In genomic region chr2:79982445-79982844, GRCh38 we compare ENCODE assay signal across 9 cellular contexts.
DNase-seq lines count a peak whose midpoint lies in the region; ATAC-seq and TF ChIP-seq lines count a peak whose summit lies in the region.
"Had no signal": no experiment of that assay in that cellular context is flagged by ENCODE, and none has a peak within 500 bp of the region (broad histone marks: within the 10 kb centered on the region; RNA-seq: fewer than 3 reads in every experiment).

No MANE protein-coding gene starts in this region.

- no peaks in the 10 kb centered on the region for H3K4me1 Mint-ChIP-seq in osteocyte (ENCODE audit: unreplicated experiment)

- no peaks in the 10 kb centered on the region for H3K9me3 Mint-ChIP-seq in osteocyte (ENCODE audit: unreplicated experiment)

- peak; percentile 4 for TF ChIP-seq CTCF in cardiac fibroblast (IDR thresholded peaks at IDR 0.05; ENCODE audit: low read depth, low read length)
- TF ChIP-seq CTCF in osteocyte (IDR thresholded peaks at IDR 0.05), result peak; percentile 15

- DNase-seq in DMS 273 (lab: John Stamatoyannopoulos, UW; ENCODE audit: unreplicated experiment) (peak; percentile 41), DMS 273 treated with DMSO at 0.1 percent for 48 hours (lab: John Stamatoyannopoulos, UW) (no peak), KBM-7 (peak; percentile 31), cardiac fibroblast (ENCODE audit: low read depth in 2 of 2) (no peak), osteocyte (ENCODE audit: extremely low spot score, unreplicated experiment) (no peak), foreskin melanocyte (no peak), activated T-cell treated with anti-CD3 and anti-CD28 coated beads for 4 hours (no peak)
- DNase-seq: activated T-cell treated with anti-CD3 and anti-CD28 coated beads, Interleukin-2, amount 50 U/mL, for 72 hours had no signal

- no peaks in the 10 kb centered on the region for H3K36me3 Mint-ChIP-seq in osteocyte (ENCODE audit: unreplicated experiment)

- no peak overlapping the region for H3K27ac Mint-ChIP-seq in osteocyte (ENCODE audit: unreplicated experiment)
- H3K27ac Mint-ChIP-seq: activated T-cell treated with anti-CD3 and anti-CD28 coated beads, Interleukin-2, amount 50 U/mL, for 72 hours had no signal

- no peaks in the 10 kb centered on the region for H3K27me3 Mint-ChIP-seq in osteocyte (ENCODE audit: unreplicated experiment)

- no peak overlapping the region for H3K4me3 Mint-ChIP-seq in osteocyte (ENCODE audit: unreplicated experiment)
- H3K4me3 Mint-ChIP-seq: activated T-cell treated with anti-CD3 and anti-CD28 coated beads, Interleukin-2, amount 50 U/mL, for 72 hours had no signal

- in situ Hi-C loops in KBM-7 (cut with MboI; ENCODE audit: low pct_unique_long_range_greater_than_20kb, low sequenced_read_pairs), result no loop called here

- H3K4me3 ChIP-seq in cardiac fibroblast (replicated peaks in 1 of 2; ENCODE audit: low read depth in 2 of 2, low read length in 2 of 2), result no peak overlapping the region

- no peak for ATAC-seq in HG03460 (IDR thresholded peaks at IDR 0.05; ENCODE audit: unreplicated experiment)
- ATAC-seq: activated T-cell treated with anti-CD3 and anti-CD28 coated beads, Interleukin-2, amount 50 U/mL, for 72 hours had no signal

Comparison
In these comparisons a context has a peak if more than half of its experiments do, and no peak if none do; other contexts are left out.
1. DNase-seq: peak in DMS 273 (single experiment) and KBM-7 (single experiment); none in DMS 273 treated with DMSO at 0.1 percent for 48 hours (single experiment), cardiac fibroblast (0 of 2), osteocyte (single experiment), foreskin melanocyte (single experiment) and activated T-cell treated with anti-CD3 and anti-CD28 coated beads for 4 hours (single experiment).